ENCODE assay signal across 8 cellular contexts in the genomic region with DNA sequence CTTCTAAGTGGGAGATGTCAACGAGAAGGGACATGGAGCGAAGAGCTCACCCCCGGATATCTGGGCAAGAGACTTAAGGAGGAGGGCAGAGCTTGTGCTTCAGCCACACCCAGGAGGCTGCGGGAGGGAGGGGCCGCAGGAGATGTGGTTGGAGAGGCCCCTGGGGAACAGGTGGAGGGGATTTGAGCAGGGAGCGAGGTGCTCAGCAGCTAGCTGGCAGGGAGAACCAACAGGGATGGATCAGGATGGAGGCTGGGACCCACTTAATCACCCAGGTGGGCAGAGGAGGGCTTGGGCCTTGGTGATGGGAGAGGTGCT.
A peak's percentile ranks its signal among the peaks of the same experiment; 100 is the strongest.
DNase-seq lines count a peak whose midpoint lies in the region; ATAC-seq lines count a peak whose summit lies in the region.

No MANE protein-coding gene starts in this region.

- in situ Hi-C loops in G401 (cut with HindIII; ENCODE audit: low sequenced_read_pairs), result no loop called here

- no peaks in the 10 kb centered on the region for H3K27me3 Mint-ChIP-seq in activated naive CD4-positive, alpha-beta T cell treated with anti-CD3 and anti-CD28 coated beads, Interleukin-2, amount 50 U/mL, for 24 hours
- H3K27me3 Mint-ChIP-seq in natural killer cell treated with Interleukin-12 subunit alpha and Interleukin-12 subunit beta and Interleukin-15 and Interleukin-18, amount 100 ng/mL, for 72 hours, result no peaks in the 10 kb centered on the region

- H3K36me3 Mint-ChIP-seq in activated naive CD4-positive, alpha-beta T cell treated with anti-CD3 and anti-CD28 coated beads, Interleukin-2, amount 50 U/mL, for 24 hours, result no peaks in the 10 kb centered on the region
- no peaks in the 10 kb centered on the region for H3K36me3 Mint-ChIP-seq in natural killer cell treated with Interleukin-12 subunit alpha and Interleukin-12 subunit beta and Interleukin-15 and Interleukin-18, amount 100 ng/mL, for 72 hours

- no peaks in the 10 kb centered on the region for H3K9me3 Mint-ChIP-seq in activated naive CD4-positive, alpha-beta T cell treated with anti-CD3 and anti-CD28 coated beads, Interleukin-2, amount 50 U/mL, for 24 hours
- H3K9me3 Mint-ChIP-seq in natural killer cell treated with Interleukin-12 subunit alpha and Interleukin-12 subunit beta and Interleukin-15 and Interleukin-18, amount 100 ng/mL, for 72 hours, result no peaks in the 10 kb centered on the region

- ATAC-seq in GM19328 (IDR thresholded peaks at IDR 0.05; ENCODE audit: unreplicated experiment) (peak; percentile 6), HG03196 (IDR thresholded peaks at IDR 0.05; ENCODE audit: unreplicated experiment) (peak; percentile 7), HG03520 (IDR thresholded peaks at IDR 0.05; ENCODE audit: unreplicated experiment) (no peak)
- ATAC-seq in natural killer cell treated with Interleukin-12 subunit alpha and Interleukin-12 subunit beta and Interleukin-15 and Interleukin-18, amount 100 ng/mL, for 72 hours, result no peak

- peak overlapping the region; percentile 74 for H3K4me3 Mint-ChIP-seq in activated naive CD4-positive, alpha-beta T cell treated with anti-CD3 and anti-CD28 coated beads, Interleukin-2, amount 50 U/mL, for 24 hours
- peak overlapping the region; percentile 87 for H3K4me3 Mint-ChIP-seq in natural killer cell treated with Interleukin-12 subunit alpha and Interleukin-12 subunit beta and Interleukin-15 and Interleukin-18, amount 100 ng/mL, for 72 hours

- no peak for DNase-seq in natural killer cell treated with Interleukin-12 subunit alpha and Interleukin-12 subunit beta and Interleukin-15 and Interleukin-18, amount 100 ng/mL, for 72 hours (ENCODE audit: low spot score)
- DNase-seq in G401 (ENCODE audit: low spot score) (no peak), OCI-M2 (lab: John Stamatoyannopoulos, UW; ENCODE audit: unreplicated experiment) (no peak)
- no peak for DNase-seq in activated effector memory CD4-positive, alpha-beta T cell treated with anti-CD3 and anti-CD28 coated beads, Interleukin-2, amount 50 U/mL, for 16 hours

- H3K27ac Mint-ChIP-seq in activated naive CD4-positive, alpha-beta T cell treated with anti-CD3 and anti-CD28 coated beads, Interleukin-2, amount 50 U/mL, for 24 hours, result peak overlapping the region; percentile 94
- peak overlapping the region; percentile 92 to 93 for H3K27ac Mint-ChIP-seq in natural killer cell treated with Interleukin-12 subunit alpha and Interleukin-12 subunit beta and Interleukin-15 and Interleukin-18, amount 100 ng/mL, for 72 hours

- peaks cover 68% of the 10 kb centered on the region for H3K4me1 Mint-ChIP-seq in activated naive CD4-positive, alpha-beta T cell treated with anti-CD3 and anti-CD28 coated beads, Interleukin-2, amount 50 U/mL, for 24 hours
- peaks cover 56 to 57% of the 10 kb centered on the region in 2 donors for H3K4me1 Mint-ChIP-seq in natural killer cell treated with Interleukin-12 subunit alpha and Interleukin-12 subunit beta and Interleukin-15 and Interleukin-18, amount 100 ng/mL, for 72 hours (ENCODE audit: low read depth in 2 of 2)

Comparison
In these comparisons a context has a peak if more than half of its experiments do, and no peak if none do; other contexts are left out.
1. ATAC-seq: peak in GM19328 (single experiment) and HG03196 (single experiment); none in natural killer cell treated with Interleukin-12 subunit alpha and Interleukin-12 subunit beta and Interleukin-15 and Interleukin-18, amount 100 ng/mL, for 72 hours (0 of 2) and HG03520 (single experiment).